Comparison of ENCODE assay signal across 15 cellular contexts in genomic region chr9:18385676-18386075, GRCh38.
"Had no signal": no experiment of that assay in that cellular context is flagged by ENCODE, and none has a peak within 500 bp of the region (broad histone marks: within the 10 kb centered on the region; RNA-seq: fewer than 3 reads in every experiment).

No MANE protein-coding gene starts in this region.

- H3K4me3 ChIP-seq: mucosa of descending colon, pancreas, sigmoid colon, tibial artery had no signal

- H3K27me3 ChIP-seq: pancreas, sigmoid colon, tibial artery had no signal

- ATAC-seq: left ventricle myocardium superior; mucosa of descending colon; naive thymus-derived CD4-positive, alpha-beta T cell; pancreas; stimulated activated memory B cell treated with anti-CD40 and anti-IgM and Interleukin-4, amounts not matched to agents 10 μg/mL and 1 μg/mL and 100 μg/mL, for 72 hours had no signal

- H3K36me3 ChIP-seq: pancreas, sigmoid colon, tibial artery had no signal

- H3K27ac ChIP-seq: pancreas, sigmoid colon, tibial artery had no signal

- H3K4me1 ChIP-seq: pancreas had no signal

- DNase-seq: activated CD4-positive, alpha-beta memory T cell treated with anti-CD3 and anti-CD28 coated beads for 36 hours; activated CD4-positive, alpha-beta T cell treated with anti-CD3 and anti-CD28 coated beads for 1 hour; activated naive CD4-positive, alpha-beta T cell treated with anti-CD3 and anti-CD28 coated beads, Interleukin-2, amount 10 ng/mL, durations not matched to agents 7 days and 5 days; activated T-cell treated with anti-CD3 and anti-CD28 coated beads, Interleukin-2, amount 50 U/mL, for 24 hours; erythroblast; glutamatergic neuron; hypothalamus; left ventricle myocardium superior; mucosa of descending colon; naive thymus-derived CD4-positive, alpha-beta T cell; pancreas; sigmoid colon; T1000; tibial artery had no signal

- H3K9me3 ChIP-seq: mucosa of descending colon, pancreas, sigmoid colon, tibial artery had no signal
